ENCODE assay signal across 1 cellular context in genomic region chr7:132476541-132476940, GRCh38.
A peak's percentile ranks its signal among the peaks of the same experiment; 100 is the strongest.
TF ChIP-seq lines count a peak whose summit lies in the region.

No MANE protein-coding gene starts in this region.

TF ChIP-seq in SK-N-SH treated with all-trans-retinoic acid at 6 μM for 48 hours, 23 proteins besides CTCF, POLR2A, EP300 and RAD21 (continued from another document):
- TF ChIP-seq, protein P1, sequence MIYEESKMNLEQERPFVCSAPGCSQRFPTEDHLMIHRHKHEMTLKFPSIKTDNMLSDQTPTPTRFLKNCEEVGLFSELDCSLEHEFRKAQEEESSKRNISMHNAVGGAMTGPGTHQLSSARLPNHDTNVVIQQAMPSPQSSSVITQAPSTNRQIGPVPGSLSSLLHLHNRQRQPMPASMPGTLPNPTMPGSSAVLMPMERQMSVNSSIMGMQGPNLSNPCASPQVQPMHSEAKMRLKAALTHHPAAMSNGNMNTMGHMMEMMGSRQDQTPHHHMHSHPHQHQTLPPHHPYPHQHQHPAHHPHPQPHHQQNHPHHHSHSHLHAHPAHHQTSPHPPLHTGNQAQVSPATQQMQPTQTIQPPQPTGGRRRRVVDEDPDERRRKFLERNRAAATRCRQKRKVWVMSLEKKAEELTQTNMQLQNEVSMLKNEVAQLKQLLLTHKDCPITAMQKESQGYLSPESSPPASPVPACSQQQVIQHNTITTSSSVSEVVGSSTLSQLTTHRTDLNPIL (CRISPR knock-in tag; IDR thresholded peaks at IDR 0.05; ENCODE audit: low read depth) = peak; percentile 86; the same call in 1 of the 2 replicates
TF ChIP-seq in SK-N-SH treated with all-trans-retinoic acid at 6 μM for 48 hours: peak in this region for 11.
